Comparison of ENCODE assay signal across 21 cellular contexts in the genomic region with DNA sequence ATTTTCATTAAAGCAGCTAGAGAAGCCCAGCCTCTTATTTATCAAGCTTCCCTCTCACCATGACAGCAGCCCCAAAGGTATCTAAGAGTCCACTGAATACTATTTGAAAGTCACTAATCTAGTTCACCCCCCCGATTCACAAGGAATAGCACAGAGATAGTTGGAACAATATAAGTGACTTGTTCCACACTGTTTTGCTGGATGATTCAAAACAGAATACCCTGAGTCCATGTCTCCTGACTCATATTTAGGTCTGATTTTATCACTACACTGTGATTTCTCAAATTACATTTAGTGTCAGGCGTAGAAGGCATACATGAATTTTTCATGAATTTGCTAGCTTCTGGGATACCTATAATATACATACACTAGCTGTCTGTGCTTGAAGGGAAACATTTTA. TPM values are rescaled to one million over a fixed set of nuclear protein-coding genes. Genes with fewer than 3 reads are reported as not detected.
DNase-seq lines count a peak whose midpoint lies in the region; ATAC-seq and TF ChIP-seq lines count a peak whose summit lies in the region.
"Had no signal": no experiment of that assay in that cellular context is flagged by ENCODE, and none has a peak within 500 bp of the region (broad histone marks: within the 10 kb centered on the region; RNA-seq: fewer than 3 reads in every experiment).

No MANE protein-coding gene starts in this region.

- H2BK15ac ChIP-seq in mesendoderm (replicated peaks; ENCODE audit: low read depth) = no peak overlapping the region

- ATAC-seq in activated CD8-positive, alpha-beta memory T cell treated with anti-CD3 and anti-CD28 coated beads, Interleukin-2, amount 10 ng/mL, durations not matched to agents 7 days and 5 days = no peak
- no peak for ATAC-seq in GM23338
- ATAC-seq: A549 had no signal

- CTCF ChIA-PET in activated CD8-positive, alpha-beta memory T cell treated with anti-CD3 and anti-CD28 coated beads, Interleukin-2, amount 10 ng/mL, durations not matched to agents 7 days and 5 days (lab: Charles Lee) = interaction anchor here (1.0 to 1.5 kb wide), 3 partner anchors 21 to 274 kb away, joined by 3 read pairs; no protein-coding TSS in a partner anchor

- no peak overlapping the region for H3K4ac ChIP-seq in mesendoderm (ENCODE audit: low read depth, low read length)

- TF ChIP-seq CTCF in chondrocyte (IDR thresholded peaks at IDR 0.05) (no peak), mesothelial cell of epicardium (IDR thresholded peaks at IDR 0.05; ENCODE audit: unreplicated experiment) (no peak), GM23338 (conservative IDR thresholded peaks at IDR 0.05; ENCODE audit: low read depth in 2 of 2) (no peak)

- H2BK120ac ChIP-seq in mesendoderm (ENCODE audit: low read depth, low read length) = no peak overlapping the region

- H3K4me2 ChIP-seq in GM23338 = no peak overlapping the region
- no peak overlapping the region for H3K4me2 ChIP-seq in mesendoderm (ENCODE audit: low read length)
- H3K4me2 ChIP-seq: A549 had no signal

- no peaks in the 10 kb centered on the region for H3K4me1 ChIP-seq in GM23338 (ENCODE audit: insufficient read depth)
- no peaks in the 10 kb centered on the region for H3K4me1 ChIP-seq in mesendoderm (ENCODE audit: control insufficient read depth, low read depth, low read length)
- H3K4me1 ChIP-seq: A549, sigmoid colon, vagina had no signal

- no peak overlapping the region for H3K56ac ChIP-seq in mesendoderm (ENCODE audit: low read length)

- H4K5ac ChIP-seq in mesendoderm (ENCODE audit: low read length) = no peak overlapping the region

- H3K4me3 ChIP-seq in GM23338 (no peak overlapping the region), mesendoderm (ENCODE audit: low read length) (no peak overlapping the region)
- H3K4me3 ChIP-seq: A549, sigmoid colon, vagina had no signal

- H3F3A ChIP-seq in GM23338 (replicated peaks; ENCODE audit: low read depth) = no peaks in the 10 kb centered on the region

- no peak overlapping the region for H2BK5ac ChIP-seq in mesendoderm (ENCODE audit: low read length)

- H3K18ac ChIP-seq in mesendoderm (ENCODE audit: low read length) = no peak overlapping the region

- H3K27me3 ChIP-seq in GM23338 (ENCODE audit: insufficient read depth) (no peaks in the 10 kb centered on the region), mesendoderm (ENCODE audit: insufficient read depth, low read length, poor library complexity) (no peaks in the 10 kb centered on the region)
- H3K27me3 ChIP-seq: sigmoid colon, vagina had no signal

- H3K9me2 ChIP-seq in GM23338 (ENCODE audit: insufficient read depth) = no peaks in the 10 kb centered on the region

- no peaks in the 10 kb centered on the region for H3K79me2 ChIP-seq in GM23338 (replicated peaks; ENCODE audit: insufficient read depth)
- H3K79me2 ChIP-seq in mesendoderm (ENCODE audit: control insufficient read depth, insufficient read depth, low read length) = no peaks in the 10 kb centered on the region

- no peak for DNase-seq in activated CD8-positive, alpha-beta memory T cell treated with anti-CD3 and anti-CD28 coated beads, Interleukin-2, amount 10 ng/mL, durations not matched to agents 7 days and 5 days
- DNase-seq in activated CD8-positive, alpha-beta memory T cell treated with anti-CD3 and anti-CD28 coated beads for 24 hours = no peak
- DNase-seq in NCI-H460 (ENCODE audit: extremely low read depth, low read depth) (peak; percentile 6), chondrocyte (ENCODE audit: low spot score) (no peak), mesothelial cell of epicardium (ENCODE audit: low spot score in 2 of 2, unreplicated experiment in 2 of 2) (no peak), GM23338 (ENCODE audit: low spot score) (no peak), epidermal melanocyte (ENCODE audit: insufficient read length, low spot score) (no peak), mesendoderm (no peak)
- DNase-seq: activated naive CD4-positive, alpha-beta T cell treated with anti-CD3 and anti-CD28 coated beads, Interleukin-2, amount 50 U/mL, for 16 hours; caudate nucleus; CD4-positive, CD25-positive, alpha-beta regulatory T cell; DMS79; MM.1S; NCI-H1694; NCI-H345; SHP77; sigmoid colon; stimulated activated CD4-positive, alpha-beta T cell treated with anti-CD3 and anti-CD28 coated beads, Interleukin-2, amount 100 ng/mL, for 24 hours had no signal

- H3K36me3 Mint-ChIP-seq in activated CD8-positive, alpha-beta memory T cell treated with anti-CD3 and anti-CD28 coated beads, Interleukin-2, amount 10 ng/mL, durations not matched to agents 7 days and 5 days = peaks cover 65% of the 10 kb centered on the region
- H3K36me3 Mint-ChIP-seq in chondrocyte (ENCODE audit: low read depth) = peaks cover 46% of the 10 kb centered on the region
- H3K36me3 Mint-ChIP-seq in mesothelial cell of epicardium = peaks cover 50% of the 10 kb centered on the region
- H3K36me3 Mint-ChIP-seq in GM23338 (ENCODE audit: low read depth) = peaks cover 45% of the 10 kb centered on the region

- no peak overlapping the region for H4K8ac ChIP-seq in mesendoderm (ENCODE audit: low read depth, low read length)

- H3K4me3 Mint-ChIP-seq in activated CD8-positive, alpha-beta memory T cell treated with anti-CD3 and anti-CD28 coated beads, Interleukin-2, amount 10 ng/mL, durations not matched to agents 7 days and 5 days = no peak overlapping the region
- H3K4me3 Mint-ChIP-seq in chondrocyte (ENCODE audit: unreplicated experiment) = no peak overlapping the region
- no peak overlapping the region for H3K4me3 Mint-ChIP-seq in mesothelial cell of epicardium
- no peak overlapping the region for H3K4me3 Mint-ChIP-seq in GM23338
- H3K4me3 Mint-ChIP-seq: CD4-positive, CD25-positive, alpha-beta regulatory T cell; T-helper 1 cell treated with Interleukin-12 subunit alpha and Interleukin-12 subunit beta and Interleukin-4 antibody, amounts not matched to agents 30 μg/mL and 1 μg/mL, for 36 hours had no signal

- H3K27ac Mint-ChIP-seq in activated CD8-positive, alpha-beta memory T cell treated with anti-CD3 and anti-CD28 coated beads, Interleukin-2, amount 10 ng/mL, durations not matched to agents 7 days and 5 days = peak overlapping the region; percentile 52
- H3K27ac Mint-ChIP-seq in chondrocyte (ENCODE audit: unreplicated experiment) (peak overlapping the region; percentile 20), mesothelial cell of epicardium (peak overlapping the region; percentile 47), GM23338 (no peak overlapping the region)

- H3K27ac ChIP-seq in GM23338 (ENCODE audit: low read depth) (no peak overlapping the region), mesendoderm (ENCODE audit: low read depth, low read length) (no peak overlapping the region)
- H3K27ac ChIP-seq: A549, sigmoid colon, vagina had no signal

- H3K23ac ChIP-seq in mesendoderm (ENCODE audit: low read length) = no peak overlapping the region

- H2AK5ac ChIP-seq in mesendoderm (ENCODE audit: low read length) = no peak overlapping the region

- peaks cover 16% of the 10 kb centered on the region for H3K4me1 Mint-ChIP-seq in activated CD8-positive, alpha-beta memory T cell treated with anti-CD3 and anti-CD28 coated beads, Interleukin-2, amount 10 ng/mL, durations not matched to agents 7 days and 5 days
- H3K4me1 Mint-ChIP-seq in chondrocyte (ENCODE audit: low read depth) = no peaks in the 10 kb centered on the region
- H3K4me1 Mint-ChIP-seq in mesothelial cell of epicardium = no peaks in the 10 kb centered on the region
- H3K4me1 Mint-ChIP-seq in GM23338 = no peaks in the 10 kb centered on the region

- H4K20me1 ChIP-seq in GM23338 (replicated peaks; ENCODE audit: insufficient read depth) = no peaks in the 10 kb centered on the region

- H3K36me3 ChIP-seq in GM23338 (ENCODE audit: insufficient read depth) (peaks cover 24% of the 10 kb centered on the region), mesendoderm (ENCODE audit: control insufficient read depth, insufficient read depth, low read length) (no peaks in the 10 kb centered on the region)

- H2AFZ ChIP-seq in GM23338 = no peak overlapping the region

- H3K27me3 Mint-ChIP-seq in activated CD8-positive, alpha-beta memory T cell treated with anti-CD3 and anti-CD28 coated beads, Interleukin-2, amount 10 ng/mL, durations not matched to agents 7 days and 5 days = no peaks in the 10 kb centered on the region
- H3K27me3 Mint-ChIP-seq in chondrocyte (ENCODE audit: low read depth) (no peaks in the 10 kb centered on the region), mesothelial cell of epicardium (ENCODE audit: low read depth) (no peaks in the 10 kb centered on the region), GM23338 (ENCODE audit: insufficient read depth, low read depth, poor library complexity) (peaks cover 2% of the 10 kb centered on the region)
- H3K27me3 Mint-ChIP-seq: CD4-positive, CD25-positive, alpha-beta regulatory T cell had no signal

- H3K9me3 Mint-ChIP-seq in activated CD8-positive, alpha-beta memory T cell treated with anti-CD3 and anti-CD28 coated beads, Interleukin-2, amount 10 ng/mL, durations not matched to agents 7 days and 5 days (ENCODE audit: low read depth) = no peaks in the 10 kb centered on the region
- H3K9me3 Mint-ChIP-seq in chondrocyte (ENCODE audit: low read depth) (no peaks in the 10 kb centered on the region), mesothelial cell of epicardium (no peaks in the 10 kb centered on the region), GM23338 (no peaks in the 10 kb centered on the region)
- H3K9me3 Mint-ChIP-seq: CD4-positive, CD25-positive, alpha-beta regulatory T cell; T-helper 1 cell treated with Interleukin-12 subunit alpha and Interleukin-12 subunit beta and Interleukin-4 antibody, amounts not matched to agents 30 μg/mL and 1 μg/mL, for 36 hours had no signal

- H3K9ac ChIP-seq in mesendoderm (ENCODE audit: low read length) = no peak overlapping the region

- WGBS in mesendoderm (ENCODE audit: extremely low coverage, insufficient coverage, low lambda C conversion rate) = no CpG with 5 or more reads among the region's 2 CpGs

- no peaks in the 10 kb centered on the region for H3K79me1 ChIP-seq in mesendoderm (ENCODE audit: low read length)

RNA-seq across cellular contexts. Expression of gene EOGT, which starts 18.7 kb away (rescaled TPM):
- 10 to 100 TPM; 15.4 to 15.5 TPM for total RNA-seq in activated CD8-positive, alpha-beta memory T cell treated with anti-CD3 and anti-CD28 coated beads, Interleukin-2, amount 10 ng/mL, durations not matched to agents 7 days and 5 days
- total RNA-seq in NCI-H460 (2014; rRNA removed; shearing (Covaris generic)) = 24.7 and 30.7 TPM in 2 replicates
- 19.5 and 21.2 TPM in 2 replicates for polyA plus RNA-seq in NCI-H460 (2014; cell fraction: nucleus; rRNA removed)
- total RNA-seq in chondrocyte (28.9 to 35.5 TPM (median 34.4 TPM) in 3 replicates), mesothelial cell of epicardium (8.0 to 9.6 TPM (median 8.9 TPM) in 3 replicates)
- 26.8 and 27.2 TPM in 2 replicates for total RNA-seq in GM23338 (2014; rRNA removed; shearing (Covaris generic))
- 11.9 and 12.5 TPM in 2 replicates for polyA plus RNA-seq in GM23338 (2016; fragmentation: Nextera tagmentation; extraction: Ambion mirVana)
- polyA plus RNA-seq in mesendoderm (2013, experiment 1 of 2) = 87.2 TPM
- polyA plus RNA-seq in mesendoderm (2013, experiment 2 of 2) = 82.9 TPM

RNA-seq across cellular contexts. Expression of gene TMF1, which starts 20.0 kb away (rescaled TPM):
- total RNA-seq in activated CD8-positive, alpha-beta memory T cell treated with anti-CD3 and anti-CD28 coated beads, Interleukin-2, amount 10 ng/mL, durations not matched to agents 7 days and 5 days = 10 to 100 TPM; 47.5 to 49.5 TPM
- 14.8 and 16.8 TPM in 2 replicates for total RNA-seq in NCI-H460 (2014; rRNA removed; shearing (Covaris generic))
- 5.0 and 10.8 TPM in 2 replicates for polyA plus RNA-seq in NCI-H460 (2014; cell fraction: nucleus; rRNA removed)
- total RNA-seq in chondrocyte (37.7 to 53.3 TPM (median 40.4 TPM) in 3 replicates), mesothelial cell of epicardium (39.4 to 41.3 TPM (median 39.4 TPM) in 3 replicates)
- 10.4 and 15.8 TPM in 2 replicates for total RNA-seq in GM23338 (2014; rRNA removed; shearing (Covaris generic))
- polyA plus RNA-seq in GM23338 (2016; fragmentation: Nextera tagmentation; extraction: Ambion mirVana) = 21.3 TPM in 2 replicates
- 10.9 TPM for polyA plus RNA-seq in mesendoderm (2013, experiment 1 of 2)
- polyA plus RNA-seq in mesendoderm (2013, experiment 2 of 2) = 11.2 TPM

RNA-seq across cellular contexts. Expression of gene UBA3, which starts 48.0 kb away (rescaled TPM):
- total RNA-seq in activated CD8-positive, alpha-beta memory T cell treated with anti-CD3 and anti-CD28 coated beads, Interleukin-2, amount 10 ng/mL, durations not matched to agents 7 days and 5 days = 100 to 1,000 TPM; 104 to 133 TPM
- 60.2 and 61.7 TPM in 2 replicates for total RNA-seq in NCI-H460 (2014; rRNA removed; shearing (Covaris generic))
- polyA plus RNA-seq in NCI-H460 (2014; cell fraction: nucleus; rRNA removed) = 58.9 and 62.9 TPM in 2 replicates
- total RNA-seq in chondrocyte (58.3 to 70.7 TPM (median 63.1 TPM) in 3 replicates), mesothelial cell of epicardium (62.1 to 70.8 TPM (median 67.7 TPM) in 3 replicates)
- total RNA-seq in GM23338 (2014; rRNA removed; shearing (Covaris generic)) = 82.5 and 85.3 TPM in 2 replicates
- polyA plus RNA-seq in GM23338 (2016; fragmentation: Nextera tagmentation; extraction: Ambion mirVana) = 40.4 and 53.2 TPM in 2 replicates
- 54.4 TPM for polyA plus RNA-seq in mesendoderm (2013, experiment 1 of 2)
- 53.9 TPM for polyA plus RNA-seq in mesendoderm (2013, experiment 2 of 2)

RNA-seq across cellular contexts. Expression of gene ARL6IP5, which starts 52.6 kb away (rescaled TPM):
- total RNA-seq in activated CD8-positive, alpha-beta memory T cell treated with anti-CD3 and anti-CD28 coated beads, Interleukin-2, amount 10 ng/mL, durations not matched to agents 7 days and 5 days = 100 to 1,000 TPM; 132 to 203 TPM
- 89.7 and 102 TPM in 2 replicates for total RNA-seq in NCI-H460 (2014; rRNA removed; shearing (Covaris generic))
- polyA plus RNA-seq in NCI-H460 (2014; cell fraction: nucleus; rRNA removed) = 18.1 and 41.5 TPM in 2 replicates
- total RNA-seq in chondrocyte (118 to 121 TPM (median 120 TPM) in 3 replicates), mesothelial cell of epicardium (45.6 to 48.9 TPM (median 46.5 TPM) in 3 replicates)
- total RNA-seq in GM23338 (2014; rRNA removed; shearing (Covaris generic)) = 28.8 and 35.5 TPM in 2 replicates
- polyA plus RNA-seq in GM23338 (2016; fragmentation: Nextera tagmentation; extraction: Ambion mirVana) = 36.5 and 39.8 TPM in 2 replicates
- polyA plus RNA-seq in mesendoderm (2013, experiment 1 of 2) = 21.1 TPM
- polyA plus RNA-seq in mesendoderm (2013, experiment 2 of 2) = 21.6 TPM
